Comparison of ENCODE assay signal across 8 cellular contexts in the genomic region with DNA sequence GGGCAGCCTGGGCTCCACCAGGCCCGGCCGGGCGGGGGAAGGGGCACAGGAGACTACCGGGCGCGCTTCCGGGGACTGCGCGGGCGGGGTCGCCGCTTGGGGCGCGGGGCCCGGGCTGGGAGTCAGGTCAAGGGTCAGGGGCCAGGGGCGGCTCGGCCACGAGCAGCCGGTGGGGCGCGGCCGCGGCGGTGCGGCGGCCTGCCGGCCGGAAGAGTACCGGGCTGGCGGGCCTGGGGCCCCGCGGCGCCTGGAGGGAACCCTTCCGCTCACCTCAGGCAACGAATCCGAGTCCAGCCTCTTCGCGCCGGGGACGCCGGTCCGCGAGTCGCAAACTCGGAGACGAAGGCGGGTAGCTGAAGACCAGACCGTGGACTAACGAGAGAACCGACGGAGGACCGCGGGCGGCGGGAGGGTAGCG. TPM values are rescaled to one million over a fixed set of nuclear protein-coding genes. Genes with fewer than 3 reads are reported as not detected.
A peak's percentile ranks its signal among the peaks of the same experiment; 100 is the strongest.
DNase-seq lines count a peak whose midpoint lies in the region; ATAC-seq and TF ChIP-seq lines count a peak whose summit lies in the region.

No MANE protein-coding gene starts in this region.

- peaks cover 47% of the 10 kb centered on the region for H4K20me1 ChIP-seq in OCI-LY3 (ENCODE audit: insufficient read depth, low read length)

- no peak for TF ChIP-seq POLR2A in gastrocnemius medialis (IDR thresholded peaks at IDR 0.05)

- peaks cover 29% of the 10 kb centered on the region for H3K4me1 ChIP-seq in OCI-LY3 (ENCODE audit: low read length)
- peaks cover 23% of the 10 kb centered on the region for H3K4me1 ChIP-seq in right cardiac atrium (ENCODE audit: control insufficient read depth, insufficient read depth, low read length)
- peaks cover 53 to 60% of the 10 kb centered on the region in 2 donors for H3K4me1 ChIP-seq in gastrocnemius medialis

- H3K4me2 ChIP-seq in OCI-LY3 (ENCODE audit: low read length) = peak overlapping the region; percentile 88

- ATAC-seq in GM18502 (IDR thresholded peaks at IDR 0.05; ENCODE audit: poor library complexity, unreplicated experiment) (peak; percentile 28), right cardiac atrium (peak; percentile 8 to 22), gastrocnemius medialis (peak; percentile 26 to 42)

- peak overlapping the region; percentile 71 for H3K27ac ChIP-seq in OCI-LY3 (ENCODE audit: low read length)
- peak overlapping the region; percentile 98 for H3K27ac ChIP-seq in right cardiac atrium (ENCODE audit: low read length)
- peak overlapping the region; percentile 85 to 96 (median 92) for H3K27ac ChIP-seq in gastrocnemius medialis

- peak overlapping the region; percentile 87 for H3K9ac ChIP-seq in OCI-LY3 (ENCODE audit: low read length)

- no peak overlapping the region for H2AFZ ChIP-seq in OCI-LY3 (ENCODE audit: low read depth, low read length)

- peaks cover 56% of the 10 kb centered on the region for H3K4me1 Mint-ChIP-seq in HFFc6 (ENCODE audit: low read depth)
- H3K4me1 Mint-ChIP-seq in activated naive CD8-positive, alpha-beta T cell (ENCODE audit: low read depth) = peaks cover 64% of the 10 kb centered on the region

- H3K36me3 ChIP-seq in OCI-LY3 (replicated peaks; ENCODE audit: low read depth, low read length) (peaks cover 7% of the 10 kb centered on the region), gastrocnemius medialis (peaks cover 0 to 9% of the 10 kb centered on the region in 2 donors)

- peaks cover 4% of the 10 kb centered on the region; the same call in 1 of the 2 replicates for H3K27me3 Mint-ChIP-seq in HFFc6 (ENCODE audit: insufficient read depth)
- H3K27me3 Mint-ChIP-seq in activated naive CD8-positive, alpha-beta T cell = no peaks in the 10 kb centered on the region

- H3K4me3 Mint-ChIP-seq in HFFc6 = peak overlapping the region; percentile 98
- H3K4me3 Mint-ChIP-seq in activated naive CD8-positive, alpha-beta T cell = peak overlapping the region; percentile 98

- H3K36me3 Mint-ChIP-seq in HFFc6 (ENCODE audit: low read depth) = peaks cover 45% of the 10 kb centered on the region
- H3K36me3 Mint-ChIP-seq in activated naive CD8-positive, alpha-beta T cell = peaks cover 2% of the 10 kb centered on the region

- peak overlapping the region; percentile 87 for H3K4me3 ChIP-seq in OCI-LY3 (ENCODE audit: low read length)
- peak overlapping the region; percentile 99 for H3K4me3 ChIP-seq in right cardiac atrium (ENCODE audit: low read length)
- peak overlapping the region; percentile 67 to 97 (median 76) for H3K4me3 ChIP-seq in gastrocnemius medialis

- H3K9me3 ChIP-seq in OCI-LY3 (ENCODE audit: insufficient read depth, low read length) (no peaks in the 10 kb centered on the region), right cardiac atrium (ENCODE audit: control insufficient read depth, low read length) (no peaks in the 10 kb centered on the region), gastrocnemius medialis (no peaks in the 10 kb centered on the region)

- peaks cover 67% of the 10 kb centered on the region for H3K79me2 ChIP-seq in OCI-LY3 (ENCODE audit: low read length)

- in situ Hi-C loops in gastrocnemius medialis (cut with MboI; ENCODE audit: low sequenced_read_pairs in 4 of 4) = no loop called here

- intact Hi-C loops in right cardiac atrium (cut with DNase I) (loop anchor here in 1 of 4 donors (5.0 kb wide), 1 partner anchor 54 kb away; a partner anchor contains a TSS), gastrocnemius medialis (cut with DNase I; ENCODE audit: low total_unique reads) (loop anchor here (2.0 to 5.0 kb wide), 3 partner anchors 53 to 319 kb away; a partner anchor contains a TSS)

- H3K27ac Mint-ChIP-seq in HFFc6 = peak overlapping the region; percentile 97
- H3K27ac Mint-ChIP-seq in activated naive CD8-positive, alpha-beta T cell = peak overlapping the region; percentile 83

- no peaks in the 10 kb centered on the region for H3K9me3 Mint-ChIP-seq in HFFc6
- no peaks in the 10 kb centered on the region for H3K9me3 Mint-ChIP-seq in activated naive CD8-positive, alpha-beta T cell (ENCODE audit: low read depth)

- DNase-seq in HFFc6 = no peak
- DNase-seq in right cardiac atrium = peak; percentile 66 to 87 (median 85)
- DNase-seq in gastrocnemius medialis = peak; percentile 32 to 54
- DNase-seq in NCI-H1105 treated with DMSO at 0.1 percent for 48 hours (lab: John Stamatoyannopoulos, UW) = no peak
- DNase-seq in SIG-M5 treated with dmso at 0.1 percent for 504 hours (lab: John Stamatoyannopoulos, UW; ENCODE audit: unreplicated experiment) = no peak

- WGBS in right cardiac atrium = under 1% methylated on average over 56 of the region's 56 CpGs

- H3K27me3 ChIP-seq in OCI-LY3 (ENCODE audit: low read depth, low read length) (no peaks in the 10 kb centered on the region), right cardiac atrium (ENCODE audit: control insufficient read depth, insufficient read depth) (no peaks in the 10 kb centered on the region), gastrocnemius medialis (no peaks in the 10 kb centered on the region)

- TF ChIP-seq CTCF in HFFc6 (IDR thresholded peaks at IDR 0.05) (no peak), OCI-LY3 (IDR thresholded peaks at IDR 0.05; ENCODE audit: low read depth, low read length) (no peak), gastrocnemius medialis (IDR thresholded peaks at IDR 0.05 in 4 of 5, conservative IDR thresholded peaks at IDR 0.05 in 1 of 5) (peak in 3 of 5 experiments; percentile 10 to 33 (median 33))

RNA-seq across cellular contexts. Expression of a gene that starts 0.2 kb away (rescaled TPM):
- 100 to 1,000 TPM; 703 to 739 (median 716) TPM for total RNA-seq in HFFc6 (2021; fragmentation: NEBNext Ultra II Directional; extraction: Animal tissue kit (Norgen Biotek cat#: 25700))
- total RNA-seq in right cardiac atrium = 100 to 1,000 TPM; 217 to 310 (median 265) TPM
- polyA plus RNA-seq in right cardiac atrium = 142 TPM
- 100 to 1,000 TPM; 244 to 411 (median 282) TPM for total RNA-seq in gastrocnemius medialis

RNA-seq across cellular contexts. Expression of a gene that starts 0.7 kb away (rescaled TPM):
- 10 to 100 TPM; 45.5 to 58.7 (median 49.9) TPM for total RNA-seq in HFFc6 (2021; fragmentation: NEBNext Ultra II Directional; extraction: Animal tissue kit (Norgen Biotek cat#: 25700))
- 10 to 100 TPM; 15.5 to 21.4 (median 19.0) TPM for total RNA-seq in right cardiac atrium
- 19.4 TPM for polyA plus RNA-seq in right cardiac atrium
- 10 to 100 TPM; 12.0 to 25.8 (median 15.1) TPM for total RNA-seq in gastrocnemius medialis

RNA-seq across cellular contexts. Expression of a gene that starts 10.7 kb away (rescaled TPM):
- total RNA-seq in HFFc6 (2021; fragmentation: NEBNext Ultra II Directional; extraction: Animal tissue kit (Norgen Biotek cat#: 25700)) = 1 to 10 TPM in 5 of 6 experiments, under 1 TPM in 1; 0.78 to 3.2 (median 1.2) TPM
- total RNA-seq in right cardiac atrium = 10 to 100 TPM; 17.4 to 33.7 (median 29.6) TPM
- polyA plus RNA-seq in right cardiac atrium = 20.0 TPM
- 1 to 10 TPM in 2 of 4 donors, under 1 TPM in 1, not detected in 1; 0.52 to 1.3 (median 1.1) TPM for total RNA-seq in gastrocnemius medialis

RNA-seq across cellular contexts. Expression of a gene that starts 17.6 kb away (rescaled TPM):
- 10 to 100 TPM; 10.3 to 15.8 (median 13.2) TPM for total RNA-seq in HFFc6 (2021; fragmentation: NEBNext Ultra II Directional; extraction: Animal tissue kit (Norgen Biotek cat#: 25700))
- total RNA-seq in right cardiac atrium (10 to 100 TPM in 3 of 4 donors, 1 to 10 TPM in 1; 7.5 to 19.4 (median 18.4) TPM), gastrocnemius medialis (1 to 10 TPM; 1.9 to 7.0 (median 3.8) TPM)
- polyA plus RNA-seq in right cardiac atrium = 13.3 TPM

RNA-seq across cellular contexts. Expression of a gene that starts 53.4 kb away (rescaled TPM):
- 100 to 1,000 TPM; 359 to 607 (median 548) TPM for total RNA-seq in HFFc6 (2021; fragmentation: NEBNext Ultra II Directional; extraction: Animal tissue kit (Norgen Biotek cat#: 25700))
- total RNA-seq in right cardiac atrium = 100 to 1,000 TPM; 153 to 254 (median 196) TPM
- polyA plus RNA-seq in right cardiac atrium = 258 TPM
- 100 to 1,000 TPM in 3 of 4 donors, 10 to 100 TPM in 1; 75.2 to 157 (median 123) TPM for total RNA-seq in gastrocnemius medialis

Comparison
In these comparisons a context has a peak if more than half of its experiments do, and no peak if none do; other contexts are left out.
1. DNase-seq: peak in right cardiac atrium (3 of 3) and gastrocnemius medialis (2 of 2); none in HFFc6 (single experiment), NCI-H1105 treated with DMSO at 0.1 percent for 48 hours (single experiment) and SIG-M5 treated with dmso at 0.1 percent for 504 hours (single experiment).
2. CTCF ChIP-seq: peak in gastrocnemius medialis (3 of 5); none in HFFc6 (single experiment) and OCI-LY3 (single experiment).
3. RNA of a gene that starts 10.7 kb away (total RNA-seq): 17.4 to 33.7 TPM in right cardiac atrium; 0.78 to 3.2 TPM in HFFc6 and 0.52 to 1.3 TPM in gastrocnemius medialis; every median in the first group is over 4 times any median in the second.
4. Peak in every context shown above with its lines, with median percentiles within 50 percentile points of each other: ATAC-seq, H3K27ac ChIP-seq and H3K4me3 ChIP-seq.